15 cellular contexts compared by ENCODE assay signal in genomic region chr11:38788591-38788990, GRCh38.
DNase-seq lines count a peak whose midpoint lies in the region; ATAC-seq and TF ChIP-seq lines count a peak whose summit lies in the region.
"Had no signal": no experiment of that assay in that cellular context is flagged by ENCODE, and none has a peak within 500 bp of the region (broad histone marks: within the 10 kb centered on the region; RNA-seq: fewer than 3 reads in every experiment).

No MANE protein-coding gene starts in this region.

- no peak for TF ChIP-seq CTCF in astrocyte of the spinal cord (IDR thresholded peaks at IDR 0.05; ENCODE audit: low read depth, low read length)
- TF ChIP-seq CTCF in fibroblast of the aortic adventitia (IDR thresholded peaks at IDR 0.05; ENCODE audit: insufficient read depth, low read length) = no peak

- DNase-seq in NCI-H446 treated with DMSO at 0.1 percent for 48 hours (lab: John Stamatoyannopoulos, UW) (peak; percentile 44), astrocyte of the spinal cord (ENCODE audit: low read depth, low spot score) (peak; percentile 0), fibroblast of the aortic adventitia (ENCODE audit: low read depth) (peak; percentile 1), NCI-H2227 treated with DMSO at 0.1 percent for 48 hours (lab: John Stamatoyannopoulos, UW) (no peak)
- DNase-seq in stimulated activated effector memory CD8-positive, alpha-beta T cell treated with anti-CD3 and anti-CD28 coated beads, Interleukin-12 subunit alpha, Interleukin-12 subunit beta, amount 100 ng/mL, for 72 hours (ENCODE audit: low spot score in 2 of 2) = no peak
- DNase-seq: AML-193; Caco-2; CD8-positive, alpha-beta memory T cell; GF-D8; HCEC 1CT; HFFc6 had no signal

- H3K9me3 Mint-ChIP-seq in stimulated activated effector memory CD8-positive, alpha-beta T cell treated with anti-CD3 and anti-CD28 coated beads, Interleukin-12 subunit alpha, Interleukin-12 subunit beta, amount 100 ng/mL, for 72 hours = peaks cover 6% of the 10 kb centered on the region

- ATAC-seq in stimulated activated effector memory CD8-positive, alpha-beta T cell treated with anti-CD3 and anti-CD28 coated beads, Interleukin-12 subunit alpha, Interleukin-12 subunit beta, amount 100 ng/mL, for 72 hours = no peak
- ATAC-seq in GM18858 (IDR thresholded peaks at IDR 0.05; ENCODE audit: unreplicated experiment) = no peak
- ATAC-seq: A549, HepG2 had no signal

- H3K27ac Mint-ChIP-seq in stimulated activated effector memory CD8-positive, alpha-beta T cell treated with anti-CD3 and anti-CD28 coated beads, Interleukin-12 subunit alpha, Interleukin-12 subunit beta, amount 100 ng/mL, for 72 hours = no peak overlapping the region
- H3K27ac Mint-ChIP-seq: CD8-positive, alpha-beta memory T cell; HFFc6 had no signal

- in situ Hi-C loops in astrocyte of the spinal cord (cut with HindIII; ENCODE audit: low sequenced_read_pairs) = no loop called here

- no peak overlapping the region for H3K4me3 ChIP-seq in astrocyte of the spinal cord (ENCODE audit: low read depth, low read length)
- no peak overlapping the region for H3K4me3 ChIP-seq in fibroblast of the aortic adventitia (ENCODE audit: low read depth, low read length)
- H3K4me3 ChIP-seq: A549, BLaER1 had no signal

- H3K36me3 Mint-ChIP-seq in stimulated activated effector memory CD8-positive, alpha-beta T cell treated with anti-CD3 and anti-CD28 coated beads, Interleukin-12 subunit alpha, Interleukin-12 subunit beta, amount 100 ng/mL, for 72 hours = no peaks in the 10 kb centered on the region
- H3K36me3 Mint-ChIP-seq: CD8-positive, alpha-beta memory T cell had no signal

- no peak overlapping the region for H3K4me3 Mint-ChIP-seq in stimulated activated effector memory CD8-positive, alpha-beta T cell treated with anti-CD3 and anti-CD28 coated beads, Interleukin-12 subunit alpha, Interleukin-12 subunit beta, amount 100 ng/mL, for 72 hours
- H3K4me3 Mint-ChIP-seq: CD8-positive, alpha-beta memory T cell; HFFc6 had no signal

- H3K4me1 Mint-ChIP-seq in stimulated activated effector memory CD8-positive, alpha-beta T cell treated with anti-CD3 and anti-CD28 coated beads, Interleukin-12 subunit alpha, Interleukin-12 subunit beta, amount 100 ng/mL, for 72 hours = no peaks in the 10 kb centered on the region
- H3K4me1 Mint-ChIP-seq: CD8-positive, alpha-beta memory T cell had no signal

Comparison
In these comparisons a context has a peak if more than half of its experiments do, and no peak if none do; other contexts are left out.
1. DNase-seq: peak in NCI-H446 treated with DMSO at 0.1 percent for 48 hours (single experiment), astrocyte of the spinal cord (single experiment) and fibroblast of the aortic adventitia (single experiment); none in stimulated activated effector memory CD8-positive, alpha-beta T cell treated with anti-CD3 and anti-CD28 coated beads, Interleukin-12 subunit alpha, Interleukin-12 subunit beta, amount 100 ng/mL, for 72 hours (0 of 2) and NCI-H2227 treated with DMSO at 0.1 percent for 48 hours (single experiment).